11 cellular contexts compared by ENCODE assay signal in genomic region chr7:86644282-86645173, GRCh38. TPM values are rescaled to one million over a fixed set of nuclear protein-coding genes. Genes with fewer than 3 reads are reported as not detected.
DNase-seq lines count a peak whose midpoint lies in the region; ATAC-seq and TF ChIP-seq lines count a peak whose summit lies in the region.
"Had no signal": no experiment of that assay in that cellular context is flagged by ENCODE, and none has a peak within 500 bp of the region (broad histone marks: within the 10 kb centered on the region; RNA-seq: fewer than 3 reads in every experiment).

No MANE protein-coding gene starts in this region.

- ATAC-seq in left cardiac atrium (peak; percentile 34 to 44), upper lobe of left lung (ENCODE audit: low FRiP score in 2 of 2) (peak; percentile 23 to 63), HG03025 (IDR thresholded peaks at IDR 0.05; ENCODE audit: low FRiP score, unreplicated experiment) (no peak)

- H3K36me3 Mint-ChIP-seq in neural progenitor cell = no peaks in the 10 kb centered on the region
- H3K36me3 Mint-ChIP-seq: activated naive CD4-positive, alpha-beta T cell treated with anti-CD3 and anti-CD28 coated beads, Interleukin-2, amount 50 U/mL, for 24 hours had no signal

- no peak for TF ChIP-seq EP300 in upper lobe of left lung (IDR thresholded peaks at IDR 0.05)

- H3K4me3 ChIP-seq in WERI-Rb-1 (ENCODE audit: low read depth, low read length) (peak overlapping the region; percentile 18), neural progenitor cell (peak overlapping the region; percentile 79), upper lobe of left lung (peak overlapping the region in 3 of 4 donors; percentile 2 to 25 (median 18)), prostate gland (no peak overlapping the region)

- DNase-seq in WERI-Rb-1 (no peak), left cardiac atrium (peak; percentile 18), neural progenitor cell (ENCODE audit: low spot score) (peak; percentile 69), upper lobe of left lung (peak in 1 of 2 donors; percentile 82), prostate gland (ENCODE audit: low spot score) (no peak), NCI-H446 treated with DMSO at 0.1 percent for 48 hours (lab: John Stamatoyannopoulos, UW) (no peak)
- DNase-seq: activated B cell treated with CpG ODN at 0.5 μM for 24 hours had no signal

- H3K4me3 Mint-ChIP-seq in neural progenitor cell = peak overlapping the region; percentile 99
- H3K4me3 Mint-ChIP-seq: activated B cell treated with CpG ODN at 0.5 μM for 24 hours; activated naive CD4-positive, alpha-beta T cell treated with anti-CD3 and anti-CD28 coated beads, Interleukin-2, amount 50 U/mL, for 24 hours had no signal

- peaks cover 31% of the 10 kb centered on the region for H3F3A ChIP-seq in neural progenitor cell (ENCODE audit: low read depth)

- no peak for TF ChIP-seq POLR2A in upper lobe of left lung (IDR thresholded peaks at IDR 0.05)
- TF ChIP-seq POLR2A in prostate gland (IDR thresholded peaks at IDR 0.05) = no peak

- H3K9ac ChIP-seq in neural progenitor cell = no peak overlapping the region

- H3K4me1 ChIP-seq in neural progenitor cell (peaks cover 38% of the 10 kb centered on the region), upper lobe of left lung (peaks cover 11 to 20% (median 15%) of the 10 kb centered on the region in 4 donors), prostate gland (replicated peaks) (no peaks in the 10 kb centered on the region)

- H4K20me1 ChIP-seq in neural progenitor cell (ENCODE audit: low read depth) = no peaks in the 10 kb centered on the region

- H2AFZ ChIP-seq in neural progenitor cell (replicated peaks) = peak overlapping the region; percentile 99

- H3K9me3 ChIP-seq in WERI-Rb-1 (ENCODE audit: severe bottlenecking) (no peaks in the 10 kb centered on the region), neural progenitor cell (ENCODE audit: low read depth) (no peaks in the 10 kb centered on the region), upper lobe of left lung (no peaks in the 10 kb centered on the region), prostate gland (no peaks in the 10 kb centered on the region)

- peaks cover 37% of the 10 kb centered on the region for H3K4me1 Mint-ChIP-seq in neural progenitor cell
- H3K4me1 Mint-ChIP-seq: activated B cell treated with CpG ODN at 0.5 μM for 24 hours; activated naive CD4-positive, alpha-beta T cell treated with anti-CD3 and anti-CD28 coated beads, Interleukin-2, amount 50 U/mL, for 24 hours had no signal

- H3K27ac Mint-ChIP-seq in neural progenitor cell = peak overlapping the region; percentile 46
- H3K27ac Mint-ChIP-seq: activated B cell treated with CpG ODN at 0.5 μM for 24 hours; activated naive CD4-positive, alpha-beta T cell treated with anti-CD3 and anti-CD28 coated beads, Interleukin-2, amount 50 U/mL, for 24 hours had no signal

- 5% methylated on average over 32 to 40 of the region's 42 CpGs for WGBS in upper lobe of left lung, 2 donors
- WGBS in prostate gland = 2% methylated on average over 42 of the region's 42 CpGs

- H3K27ac ChIP-seq in WERI-Rb-1 = no peak overlapping the region
- peak overlapping the region; percentile 34 for H3K27ac ChIP-seq in neural progenitor cell
- H3K27ac ChIP-seq in upper lobe of left lung = no peak overlapping the region
- H3K27ac ChIP-seq in prostate gland = no peak overlapping the region

- no peak for TF ChIP-seq CTCF in WERI-Rb-1 (IDR thresholded peaks at IDR 0.05; ENCODE audit: low read depth, low read length)
- TF ChIP-seq CTCF in neural progenitor cell (IDR thresholded peaks at IDR 0.05) = peak; percentile 17
- no peak for TF ChIP-seq CTCF in upper lobe of left lung (IDR thresholded peaks at IDR 0.05)
- TF ChIP-seq CTCF in prostate gland (IDR thresholded peaks at IDR 0.05) = no peak

- intact Hi-C loops in left cardiac atrium (cut with DNase I) (no loop called here), prostate gland (cut with DNase I) (no loop called here)

- no peaks in the 10 kb centered on the region for H3K79me2 ChIP-seq in neural progenitor cell (ENCODE audit: low read depth)

- H3K27me3 ChIP-seq in WERI-Rb-1 (ENCODE audit: insufficient read depth, low read depth, severe bottlenecking) = no peaks in the 10 kb centered on the region
- no peaks in the 10 kb centered on the region for H3K27me3 ChIP-seq in neural progenitor cell
- peaks cover 0 to 13% (median 4%) of the 10 kb centered on the region in 4 donors for H3K27me3 ChIP-seq in upper lobe of left lung
- H3K27me3 ChIP-seq in prostate gland (replicated peaks; ENCODE audit: insufficient read depth) = peaks cover 8% of the 10 kb centered on the region

- no peaks in the 10 kb centered on the region for H3K27me3 Mint-ChIP-seq in neural progenitor cell (ENCODE audit: insufficient read depth, low read depth)

- peak overlapping the region; percentile 91 for H3K4me2 ChIP-seq in neural progenitor cell

- H3K36me3 ChIP-seq in WERI-Rb-1 (no peaks in the 10 kb centered on the region), neural progenitor cell (no peaks in the 10 kb centered on the region), upper lobe of left lung (no peaks in the 10 kb centered on the region), prostate gland (no peaks in the 10 kb centered on the region)

- H3K9me3 Mint-ChIP-seq in neural progenitor cell = no peaks in the 10 kb centered on the region
- H3K9me3 Mint-ChIP-seq: activated B cell treated with CpG ODN at 0.5 μM for 24 hours; activated naive CD4-positive, alpha-beta T cell treated with anti-CD3 and anti-CD28 coated beads, Interleukin-2, amount 50 U/mL, for 24 hours had no signal

RNA-seq across cellular contexts. Expression of gene GRM3, which starts 0.8 kb away (rescaled TPM):
- under 1 TPM in 1 of 2 donors, not detected in 1; 0.18 TPM for total RNA-seq in left cardiac atrium
- 13.6 and 22.2 TPM in 2 replicates for total RNA-seq in neural progenitor cell (ENCODE audit: low replicate concordance)
- total RNA-seq in upper lobe of left lung = not detected
- not detected for total RNA-seq in prostate gland
- total RNA-seq: activated B cell treated with CpG ODN at 0.5 μM for 24 hours, M059J, renal cortical epithelial cell had no signal

Comparison
In these comparisons a context has a peak if more than half of its experiments do, and no peak if none do; other contexts are left out.
1. DNase-seq: peak in left cardiac atrium (single experiment) and neural progenitor cell (single experiment); none in WERI-Rb-1 (single experiment), prostate gland (single experiment) and NCI-H446 treated with DMSO at 0.1 percent for 48 hours (single experiment).
2. H3K4me3 ChIP-seq: peak in WERI-Rb-1 (single experiment), neural progenitor cell (single experiment) and upper lobe of left lung (3 of 4); none in prostate gland (0 of 2).
3. RNA of gene GRM3, which starts 0.8 kb away (total RNA-seq): 13.6 to 22.2 TPM in neural progenitor cell; 0.18 TPM in left cardiac atrium, not detected in prostate gland and not detected in upper lobe of left lung; every median in the first group is over 10 times any median in the second.